8 cellular contexts compared by ENCODE assay signal in the genomic region with DNA sequence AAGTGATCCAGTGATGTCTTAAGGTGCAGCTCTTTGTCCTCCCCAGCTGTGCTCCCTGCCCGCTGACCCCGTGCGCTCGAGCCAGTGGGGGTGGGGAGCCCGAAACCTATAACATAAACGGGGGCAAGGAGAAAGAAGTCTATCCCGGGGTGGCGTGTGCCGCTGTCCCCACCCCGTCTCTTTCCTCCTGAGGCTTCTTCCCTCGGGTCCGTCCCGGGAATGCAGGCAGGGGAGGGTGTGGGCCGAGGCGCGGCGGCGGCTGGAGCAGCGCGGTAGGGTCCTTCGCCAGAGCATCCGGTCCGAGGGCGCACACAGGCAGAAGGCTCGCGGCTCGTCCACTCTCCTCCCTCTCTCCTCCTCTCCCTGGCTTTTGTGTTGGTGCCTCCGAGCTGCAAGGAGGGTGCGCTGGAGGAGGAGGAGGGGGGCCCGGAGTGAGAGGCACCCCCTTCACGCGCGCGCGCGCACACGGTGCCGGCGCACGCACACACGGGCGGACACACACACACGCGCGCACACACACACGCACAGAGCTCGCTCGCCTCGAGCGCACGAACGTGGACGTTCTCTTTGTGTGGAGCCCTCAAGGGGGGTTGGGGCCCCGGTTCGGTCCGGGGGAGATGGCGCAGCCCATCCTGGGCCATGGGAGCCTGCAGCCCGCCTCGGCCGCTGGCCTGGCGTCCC.
DNase-seq lines count a peak whose midpoint lies in the region; ATAC-seq and TF ChIP-seq lines count a peak whose summit lies in the region.

A gene (plus strand): TSS at position 517 of the 681 bp plus-strand sequence. CDS start 101 bp downstream, at position 618.

- H3K4me1 ChIP-seq in KMS-11 (ENCODE audit: low read depth, poor library complexity, severe bottlenecking) = peaks cover 67% of the 10 kb centered on the region

- peak within 1 kb of the TSS; percentile 37; the same call in 1 of the 2 replicates for H3K9ac ChIP-seq in KMS-11

- no peak within 1 kb of the TSS for H3K4me3 ChIP-seq in KMS-11 (IDR thresholded peaks at IDR 0.05; ENCODE audit: insufficient read depth, low read depth, low read length)

- H3K36me3 ChIP-seq in KMS-11 (ENCODE audit: insufficient read depth) = no peaks in the 10 kb centered on the region

- H3K4me3 Mint-ChIP-seq in memory B cell = peak within 1 kb of the TSS; percentile 88

- H4K20me1 ChIP-seq in KMS-11 (ENCODE audit: insufficient read depth) = no peaks in the 10 kb centered on the region

- peak within 1 kb of the TSS; percentile 52 for H3K4me2 ChIP-seq in KMS-11

- H3K27ac Mint-ChIP-seq in memory B cell = peak within 1 kb of the TSS; percentile 79

- H2AFZ ChIP-seq in KMS-11 (ENCODE audit: low read depth) = peak within 1 kb of the TSS; percentile 45; the same call in 1 of the 2 replicates

- peaks cover 38% of the 10 kb centered on the region for H3K4me1 Mint-ChIP-seq in memory B cell

- H3K79me2 ChIP-seq in KMS-11 (ENCODE audit: insufficient read depth, low read depth) = no peaks in the 10 kb centered on the region

- TF ChIP-seq CTCF in KMS-11 (conservative IDR thresholded peaks at IDR 0.05; ENCODE audit: low read depth, low read length) = no peak

- H3K27me3 Mint-ChIP-seq in memory B cell = no peaks in the 10 kb centered on the region

- no peaks in the 10 kb centered on the region for H3K27me3 ChIP-seq in KMS-11 (ENCODE audit: insufficient read depth, low read depth)

- DNase-seq in DMS53 (lab: John Stamatoyannopoulos, UW) (peak; percentile 62), DMS53 treated with DMSO at 0.1 percent for 48 hours (lab: John Stamatoyannopoulos, UW; ENCODE audit: unreplicated experiment) (no peak), memory B cell (ENCODE audit: low spot score in 2 of 2) (no peak), DMS153 (lab: John Stamatoyannopoulos, UW) (no peak)
- DNase-seq in activated CD4-positive, alpha-beta T cell treated with anti-CD3 and anti-CD28 coated beads for 48 hours = peak; percentile 45
- peak; percentile 29 for DNase-seq in effector CD4-positive, alpha-beta T cell
- peak; percentile 35 for DNase-seq in stimulated activated naive CD8-positive, alpha-beta T cell treated with anti-CD3 and anti-CD28 coated beads, Interleukin-15, Interleukin-2, amounts not matched to agents 100 U/mL and 50 U/mL, for 24 hours

- peak; percentile 54 for ATAC-seq in memory B cell (ENCODE audit: low read depth)
- peak; percentile 12 for ATAC-seq in stimulated activated naive CD8-positive, alpha-beta T cell treated with anti-CD3 and anti-CD28 coated beads, Interleukin-15, Interleukin-2, amounts not matched to agents 100 U/mL and 50 U/mL, for 24 hours

- no peaks in the 10 kb centered on the region for H3K9me3 Mint-ChIP-seq in memory B cell

- peak within 1 kb of the TSS; percentile 92 for H3K27ac ChIP-seq in KMS-11

- H3K36me3 Mint-ChIP-seq in memory B cell = no peaks in the 10 kb centered on the region

Comparison
In these comparisons a context has a peak if more than half of its experiments do, and no peak if none do; other contexts are left out.
1. DNase-seq: peak in DMS53 (single experiment), activated CD4-positive, alpha-beta T cell treated with anti-CD3 and anti-CD28 coated beads for 48 hours (single experiment), effector CD4-positive, alpha-beta T cell (single experiment) and stimulated activated naive CD8-positive, alpha-beta T cell treated with anti-CD3 and anti-CD28 coated beads, Interleukin-15, Interleukin-2, amounts not matched to agents 100 U/mL and 50 U/mL, for 24 hours (single experiment); none in DMS53 treated with DMSO at 0.1 percent for 48 hours (single experiment), memory B cell (0 of 2) and DMS153 (single experiment).